8 cellular contexts compared by ENCODE assay signal in genomic region chr2:53913721-53914120, GRCh38. TPM values are rescaled to one million over a fixed set of nuclear protein-coding genes. Genes with fewer than 3 reads are reported as not detected.
DNase-seq lines count a peak whose midpoint lies in the region; ATAC-seq and TF ChIP-seq lines count a peak whose summit lies in the region.

No MANE protein-coding gene starts in this region.

- H3K4me1 ChIP-seq in lower lobe of right lung (no peaks in the 10 kb centered on the region), trophoblast cell (ENCODE audit: control insufficient read depth in 1 of 2, insufficient read depth in 2 of 2, low read length in 2 of 2) (no peaks in the 10 kb centered on the region)

- H4K91ac ChIP-seq in trophoblast cell (ENCODE audit: low read depth, low read length), result no peak overlapping the region

- CTCF ChIA-PET in GM10248 (lab: Yijun Ruan, JAX), result interaction anchor here (1.1 to 2.9 kb wide), 5 partner anchors 9 to 21 kb away, joined by 3 to 8 read pairs (median 7); no protein-coding TSS in a partner anchor

- no peak overlapping the region for H2BK120ac ChIP-seq in trophoblast cell (ENCODE audit: insufficient read depth, low read length, poor library complexity)

- H3K27ac Mint-ChIP-seq in central memory CD8-positive, alpha-beta T cell (ENCODE audit: low read depth), result peak overlapping the region; percentile 55

- no peaks in the 10 kb centered on the region for H3K27me3 Mint-ChIP-seq in central memory CD8-positive, alpha-beta T cell

- H3K4me1 Mint-ChIP-seq in central memory CD8-positive, alpha-beta T cell, result no peaks in the 10 kb centered on the region

- no peak overlapping the region for H3K14ac ChIP-seq in trophoblast cell (ENCODE audit: low read length)

- H3K9ac ChIP-seq in trophoblast cell (ENCODE audit: low read length), result no peak overlapping the region

- TF ChIP-seq POLR2A in erythroblast (IDR thresholded peaks at IDR 0.05; ENCODE audit: low read length), result no peak

- H2BK12ac ChIP-seq in trophoblast cell (ENCODE audit: low read length), result no peak overlapping the region

- peaks cover 33% of the 10 kb centered on the region for H3K36me3 Mint-ChIP-seq in central memory CD8-positive, alpha-beta T cell (ENCODE audit: insufficient read depth)

- DNase-seq in GM10248 (ENCODE audit: extremely low spot score) (peak; percentile 46), Kasumi-1 (lab: John Stamatoyannopoulos, UW) (peak; percentile 64 to 67), lower lobe of right lung (no peak), trophoblast cell (no peak), erythroblast (lab: John Stamatoyannopoulos, UW) (no peak)
- DNase-seq in central memory CD8-positive, alpha-beta T cell (ENCODE audit: low spot score in 2 of 2), result no peak
- DNase-seq in stimulated activated naive CD8-positive, alpha-beta T cell treated with anti-CD3 and anti-CD28 coated beads, Interleukin-15, Interleukin-2, amounts not matched to agents 100 U/mL and 50 U/mL, for 24 hours, result peak; percentile 38

- H3K4me2 ChIP-seq in trophoblast cell (ENCODE audit: low read length), result no peak overlapping the region

- H2AFZ ChIP-seq in trophoblast cell (ENCODE audit: insufficient read depth, low read length, poor library complexity), result no peak overlapping the region

- POLR2A ChIA-PET in GM10248 (lab: Yijun Ruan, JAX), result interaction anchor here (0.5 kb wide), 1 partner anchor 56 kb away, joined by 3 read pairs; no protein-coding TSS in a partner anchor

- H3K23ac ChIP-seq in trophoblast cell (ENCODE audit: low read length), result no peak overlapping the region

- intact Hi-C loops in lower lobe of right lung (cut with DNase I), result no loop called here

- H3K4me3 ChIP-seq in lower lobe of right lung (no peak overlapping the region), trophoblast cell (ENCODE audit: low read depth, low read length) (no peak overlapping the region)

- H4K12ac ChIP-seq in trophoblast cell (ENCODE audit: low read depth, low read length), result no peak overlapping the region

- no peaks in the 10 kb centered on the region for H3K9me3 ChIP-seq in lower lobe of right lung
- no peaks in the 10 kb centered on the region for H3K9me3 ChIP-seq in trophoblast cell (ENCODE audit: insufficient read depth, low read depth, low read length)

- no peak overlapping the region for H3K4me3 Mint-ChIP-seq in central memory CD8-positive, alpha-beta T cell

- H2AK5ac ChIP-seq in trophoblast cell (ENCODE audit: low read length), result no peak overlapping the region

- H3K9me3 Mint-ChIP-seq in central memory CD8-positive, alpha-beta T cell, result no peaks in the 10 kb centered on the region

- H3K79me1 ChIP-seq in trophoblast cell (ENCODE audit: low read length), result no peaks in the 10 kb centered on the region

- H3K36me3 ChIP-seq in lower lobe of right lung, result peaks cover 62% of the 10 kb centered on the region
- H3K36me3 ChIP-seq in trophoblast cell (ENCODE audit: control insufficient read depth in 1 of 2, insufficient read depth in 2 of 2, low read length in 2 of 2), result peaks cover 13 to 15% of the 10 kb centered on the region in 2 experiments

- WGBS in trophoblast cell (ENCODE audit: extremely low coverage, insufficient coverage, insufficient read length), result no CpG with 5 or more reads among the region's 3 CpGs

- H4K8ac ChIP-seq in trophoblast cell (ENCODE audit: low read depth, low read length), result no peak overlapping the region

- H3K79me2 ChIP-seq in trophoblast cell (ENCODE audit: control insufficient read depth, insufficient read depth, low read length, poor library complexity), result no peaks in the 10 kb centered on the region

- H3K27me3 ChIP-seq in lower lobe of right lung (ENCODE audit: low read depth) (no peaks in the 10 kb centered on the region), trophoblast cell (ENCODE audit: insufficient read depth, low read length) (no peaks in the 10 kb centered on the region)

- H3K27ac ChIP-seq in lower lobe of right lung (no peak overlapping the region), trophoblast cell (ENCODE audit: low read depth, low read length) (no peak overlapping the region)

- no peak overlapping the region for H3K4ac ChIP-seq in trophoblast cell (ENCODE audit: low read depth, low read length)

- no peak for TF ChIP-seq CTCF in GM10248 (IDR thresholded peaks at IDR 0.05; ENCODE audit: control extremely low read depth, extremely low read depth, low read depth, missing control alignments)
- TF ChIP-seq CTCF in lower lobe of right lung (IDR thresholded peaks at IDR 0.05), result no peak

- ATAC-seq in GM21529 (IDR thresholded peaks at IDR 0.05; ENCODE audit: unreplicated experiment) (peak; percentile 92), lower lobe of right lung (no peak)
- ATAC-seq in central memory CD8-positive, alpha-beta T cell (replicated peaks; ENCODE audit: extremely low read depth, poor library complexity, severe bottlenecking), result peak; percentile 76
- peak; percentile 99 for ATAC-seq in stimulated activated naive CD8-positive, alpha-beta T cell treated with anti-CD3 and anti-CD28 coated beads, Interleukin-15, Interleukin-2, amounts not matched to agents 100 U/mL and 50 U/mL, for 24 hours

- H3K18ac ChIP-seq in trophoblast cell (ENCODE audit: low read length), result no peak overlapping the region

- no peak overlapping the region for H2BK5ac ChIP-seq in trophoblast cell (ENCODE audit: low read depth, low read length, poor library complexity)

RNA-seq across cellular contexts. Expression of gene GPR75, which starts 54.0 kb away (rescaled TPM):
- total RNA-seq in lower lobe of right lung, result 3.2 TPM
- polyA plus RNA-seq in trophoblast cell (2013), result 2.2 and 2.3 TPM in 2 replicates

RNA-seq across cellular contexts. Expression of gene PSME4, which starts 57.1 kb away (rescaled TPM):
- 42.9 TPM for total RNA-seq in lower lobe of right lung
- polyA plus RNA-seq in trophoblast cell (2013), result 49.3 and 49.5 TPM in 2 replicates

Comparison
In these comparisons a context has a peak if more than half of its experiments do, and no peak if none do; other contexts are left out.
1. DNase-seq: peak in GM10248 (single experiment), Kasumi-1 (2 of 2) and stimulated activated naive CD8-positive, alpha-beta T cell treated with anti-CD3 and anti-CD28 coated beads, Interleukin-15, Interleukin-2, amounts not matched to agents 100 U/mL and 50 U/mL, for 24 hours (single experiment); none in central memory CD8-positive, alpha-beta T cell (0 of 2), lower lobe of right lung (single experiment), trophoblast cell (0 of 2) and erythroblast (0 of 2).
2. ATAC-seq: peak in GM21529 (single experiment), central memory CD8-positive, alpha-beta T cell (single experiment) and stimulated activated naive CD8-positive, alpha-beta T cell treated with anti-CD3 and anti-CD28 coated beads, Interleukin-15, Interleukin-2, amounts not matched to agents 100 U/mL and 50 U/mL, for 24 hours (single experiment); none in lower lobe of right lung (0 of 2).